1 cellular context compared by ENCODE assay signal in genomic region chr3:154952538-154952937, GRCh38.
TF ChIP-seq lines count a peak whose summit lies in the region.

No MANE protein-coding gene starts in this region.

TF ChIP-seq in GM23338, 12 proteins besides CTCF, POLR2A, EP300 and RAD21 (continued from another document):
- no peak for TF ChIP-seq ZNF114 (CRISPR knock-in tag; IDR thresholded peaks at IDR 0.05)
- TF ChIP-seq NANOG (IDR thresholded peaks at IDR 0.05; ENCODE audit: borderline replicate concordance) = no peak
- no peak for TF ChIP-seq ZNF462 (CRISPR knock-in tag; IDR thresholded peaks at IDR 0.05)
- TF ChIP-seq ZNF331 (CRISPR knock-in tag; IDR thresholded peaks at IDR 0.05; ENCODE audit: low read depth) = no peak
- TF ChIP-seq JUNB (IDR thresholded peaks at IDR 0.05; ENCODE audit: unreplicated experiment) = no peak
- no peak for TF ChIP-seq EZH2phosphoT487 (IDR thresholded peaks at IDR 0.05; ENCODE audit: unreplicated experiment)
- TF ChIP-seq STAT1 (IDR thresholded peaks at IDR 0.05; ENCODE audit: unreplicated experiment) = no peak
- no peak for TF ChIP-seq CREB1 (CRISPR knock-in tag; IDR thresholded peaks at IDR 0.05; ENCODE audit: low read depth)
- TF ChIP-seq POLR2AphosphoS5 (IDR thresholded peaks at IDR 0.05; ENCODE audit: low read depth) = no peak
